1 cellular context compared by ENCODE assay signal in the genomic region with DNA sequence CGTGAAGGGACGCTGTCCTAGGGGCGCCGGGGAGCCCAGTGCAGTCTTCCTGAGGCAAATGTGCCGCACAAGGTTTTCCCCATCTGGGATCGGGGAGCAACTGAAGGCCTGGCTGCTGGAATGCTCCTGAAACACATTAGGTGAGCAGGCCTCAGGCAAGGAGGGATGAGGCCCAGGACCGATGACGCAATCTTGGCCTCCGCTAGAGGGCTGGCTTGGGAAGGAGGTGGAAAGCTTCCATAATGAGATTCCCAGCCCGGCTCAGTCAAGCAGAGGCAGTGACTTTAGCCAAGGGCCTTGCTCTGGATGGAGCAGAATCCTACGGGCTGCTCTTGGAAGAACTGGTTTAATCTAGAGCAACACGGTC.
TF ChIP-seq lines count a peak whose summit lies in the region.

No MANE protein-coding gene starts in this region.

TF ChIP-seq in WTC11, 78 proteins besides CTCF, POLR2A, EP300 and RAD21 (continued from another document and continues in another):
- TF ChIP-seq, protein P1, sequence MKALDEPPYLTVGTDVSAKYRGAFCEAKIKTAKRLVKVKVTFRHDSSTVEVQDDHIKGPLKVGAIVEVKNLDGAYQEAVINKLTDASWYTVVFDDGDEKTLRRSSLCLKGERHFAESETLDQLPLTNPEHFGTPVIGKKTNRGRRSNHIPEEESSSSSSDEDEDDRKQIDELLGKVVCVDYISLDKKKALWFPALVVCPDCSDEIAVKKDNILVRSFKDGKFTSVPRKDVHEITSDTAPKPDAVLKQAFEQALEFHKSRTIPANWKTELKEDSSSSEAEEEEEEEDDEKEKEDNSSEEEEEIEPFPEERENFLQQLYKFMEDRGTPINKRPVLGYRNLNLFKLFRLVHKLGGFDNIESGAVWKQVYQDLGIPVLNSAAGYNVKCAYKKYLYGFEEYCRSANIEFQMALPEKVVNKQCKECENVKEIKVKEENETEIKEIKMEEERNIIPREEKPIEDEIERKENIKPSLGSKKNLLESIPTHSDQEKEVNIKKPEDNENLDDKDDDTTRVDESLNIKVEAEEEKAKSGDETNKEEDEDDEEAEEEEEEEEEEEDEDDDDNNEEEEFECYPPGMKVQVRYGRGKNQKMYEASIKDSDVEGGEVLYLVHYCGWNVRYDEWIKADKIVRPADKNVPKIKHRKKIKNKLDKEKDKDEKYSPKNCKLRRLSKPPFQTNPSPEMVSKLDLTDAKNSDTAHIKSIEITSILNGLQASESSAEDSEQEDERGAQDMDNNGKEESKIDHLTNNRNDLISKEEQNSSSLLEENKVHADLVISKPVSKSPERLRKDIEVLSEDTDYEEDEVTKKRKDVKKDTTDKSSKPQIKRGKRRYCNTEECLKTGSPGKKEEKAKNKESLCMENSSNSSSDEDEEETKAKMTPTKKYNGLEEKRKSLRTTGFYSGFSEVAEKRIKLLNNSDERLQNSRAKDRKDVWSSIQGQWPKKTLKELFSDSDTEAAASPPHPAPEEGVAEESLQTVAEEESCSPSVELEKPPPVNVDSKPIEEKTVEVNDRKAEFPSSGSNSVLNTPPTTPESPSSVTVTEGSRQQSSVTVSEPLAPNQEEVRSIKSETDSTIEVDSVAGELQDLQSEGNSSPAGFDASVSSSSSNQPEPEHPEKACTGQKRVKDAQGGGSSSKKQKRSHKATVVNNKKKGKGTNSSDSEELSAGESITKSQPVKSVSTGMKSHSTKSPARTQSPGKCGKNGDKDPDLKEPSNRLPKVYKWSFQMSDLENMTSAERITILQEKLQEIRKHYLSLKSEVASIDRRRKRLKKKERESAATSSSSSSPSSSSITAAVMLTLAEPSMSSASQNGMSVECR (CRISPR knock-in tag; IDR thresholded peaks at IDR 0.05; ENCODE audit: borderline replicate concordance): no peak
- TF ChIP-seq ZNF671 (CRISPR knock-in tag; IDR thresholded peaks at IDR 0.05): no peak
- TF ChIP-seq, protein P2, sequence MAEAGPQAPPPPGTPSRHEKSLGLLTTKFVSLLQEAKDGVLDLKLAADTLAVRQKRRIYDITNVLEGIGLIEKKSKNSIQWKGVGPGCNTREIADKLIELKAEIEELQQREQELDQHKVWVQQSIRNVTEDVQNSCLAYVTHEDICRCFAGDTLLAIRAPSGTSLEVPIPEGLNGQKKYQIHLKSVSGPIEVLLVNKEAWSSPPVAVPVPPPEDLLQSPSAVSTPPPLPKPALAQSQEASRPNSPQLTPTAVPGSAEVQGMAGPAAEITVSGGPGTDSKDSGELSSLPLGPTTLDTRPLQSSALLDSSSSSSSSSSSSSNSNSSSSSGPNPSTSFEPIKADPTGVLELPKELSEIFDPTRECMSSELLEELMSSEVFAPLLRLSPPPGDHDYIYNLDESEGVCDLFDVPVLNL (CRISPR knock-in tag; IDR thresholded peaks at IDR 0.05; ENCODE audit: borderline replicate concordance, low read depth): no peak
- TF ChIP-seq GABPB1 (CRISPR knock-in tag; IDR thresholded peaks at IDR 0.05): peak; percentile 93
- TF ChIP-seq, protein P3, sequence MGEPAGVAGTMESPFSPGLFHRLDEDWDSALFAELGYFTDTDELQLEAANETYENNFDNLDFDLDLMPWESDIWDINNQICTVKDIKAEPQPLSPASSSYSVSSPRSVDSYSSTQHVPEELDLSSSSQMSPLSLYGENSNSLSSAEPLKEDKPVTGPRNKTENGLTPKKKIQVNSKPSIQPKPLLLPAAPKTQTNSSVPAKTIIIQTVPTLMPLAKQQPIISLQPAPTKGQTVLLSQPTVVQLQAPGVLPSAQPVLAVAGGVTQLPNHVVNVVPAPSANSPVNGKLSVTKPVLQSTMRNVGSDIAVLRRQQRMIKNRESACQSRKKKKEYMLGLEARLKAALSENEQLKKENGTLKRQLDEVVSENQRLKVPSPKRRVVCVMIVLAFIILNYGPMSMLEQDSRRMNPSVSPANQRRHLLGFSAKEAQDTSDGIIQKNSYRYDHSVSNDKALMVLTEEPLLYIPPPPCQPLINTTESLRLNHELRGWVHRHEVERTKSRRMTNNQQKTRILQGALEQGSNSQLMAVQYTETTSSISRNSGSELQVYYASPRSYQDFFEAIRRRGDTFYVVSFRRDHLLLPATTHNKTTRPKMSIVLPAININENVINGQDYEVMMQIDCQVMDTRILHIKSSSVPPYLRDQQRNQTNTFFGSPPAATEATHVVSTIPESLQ (CRISPR knock-in tag; IDR thresholded peaks at IDR 0.05): no peak
- TF ChIP-seq TP53 (CRISPR knock-in tag; IDR thresholded peaks at IDR 0.05): 0 out of 2 replicates have a peak, but pooled peaks have one; percentile 51
- TF ChIP-seq, protein P4, sequence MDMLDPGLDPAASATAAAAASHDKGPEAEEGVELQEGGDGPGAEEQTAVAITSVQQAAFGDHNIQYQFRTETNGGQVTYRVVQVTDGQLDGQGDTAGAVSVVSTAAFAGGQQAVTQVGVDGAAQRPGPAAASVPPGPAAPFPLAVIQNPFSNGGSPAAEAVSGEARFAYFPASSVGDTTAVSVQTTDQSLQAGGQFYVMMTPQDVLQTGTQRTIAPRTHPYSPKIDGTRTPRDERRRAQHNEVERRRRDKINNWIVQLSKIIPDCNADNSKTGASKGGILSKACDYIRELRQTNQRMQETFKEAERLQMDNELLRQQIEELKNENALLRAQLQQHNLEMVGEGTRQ (CRISPR knock-in tag; IDR thresholded peaks at IDR 0.05): no peak
- TF ChIP-seq ZNF416 (CRISPR knock-in tag; IDR thresholded peaks at IDR 0.05): no peak
- no peak for TF ChIP-seq PRRX2 (CRISPR knock-in tag; IDR thresholded peaks at IDR 0.05)
- TF ChIP-seq ZNF232 (CRISPR knock-in tag; IDR thresholded peaks at IDR 0.05): no peak
- no peak for TF ChIP-seq EMX1 (CRISPR knock-in tag; IDR thresholded peaks at IDR 0.05)
- TF ChIP-seq, protein P5, sequence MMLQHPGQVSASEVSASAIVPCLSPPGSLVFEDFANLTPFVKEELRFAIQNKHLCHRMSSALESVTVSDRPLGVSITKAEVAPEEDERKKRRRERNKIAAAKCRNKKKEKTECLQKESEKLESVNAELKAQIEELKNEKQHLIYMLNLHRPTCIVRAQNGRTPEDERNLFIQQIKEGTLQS (CRISPR knock-in tag; conservative IDR thresholded peaks at IDR 0.05): peak; percentile 98
- TF ChIP-seq HMGA2 (CRISPR knock-in tag; IDR thresholded peaks at IDR 0.05): no peak
- no peak for TF ChIP-seq JUN (CRISPR knock-in tag; IDR thresholded peaks at IDR 0.05)
- TF ChIP-seq RELA (CRISPR knock-in tag; IDR thresholded peaks at IDR 0.05; ENCODE audit: borderline replicate concordance): no peak
- no peak for TF ChIP-seq ZNF138 (CRISPR knock-in tag; conservative IDR thresholded peaks at IDR 0.05)
- TF ChIP-seq, protein P6, sequence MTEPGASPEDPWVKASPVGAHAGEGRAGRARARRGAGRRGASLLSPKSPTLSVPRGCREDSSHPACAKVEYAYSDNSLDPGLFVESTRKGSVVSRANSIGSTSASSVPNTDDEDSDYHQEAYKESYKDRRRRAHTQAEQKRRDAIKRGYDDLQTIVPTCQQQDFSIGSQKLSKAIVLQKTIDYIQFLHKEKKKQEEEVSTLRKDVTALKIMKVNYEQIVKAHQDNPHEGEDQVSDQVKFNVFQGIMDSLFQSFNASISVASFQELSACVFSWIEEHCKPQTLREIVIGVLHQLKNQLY (CRISPR knock-in tag; IDR thresholded peaks at IDR 0.05): no peak
- TF ChIP-seq, protein P7, sequence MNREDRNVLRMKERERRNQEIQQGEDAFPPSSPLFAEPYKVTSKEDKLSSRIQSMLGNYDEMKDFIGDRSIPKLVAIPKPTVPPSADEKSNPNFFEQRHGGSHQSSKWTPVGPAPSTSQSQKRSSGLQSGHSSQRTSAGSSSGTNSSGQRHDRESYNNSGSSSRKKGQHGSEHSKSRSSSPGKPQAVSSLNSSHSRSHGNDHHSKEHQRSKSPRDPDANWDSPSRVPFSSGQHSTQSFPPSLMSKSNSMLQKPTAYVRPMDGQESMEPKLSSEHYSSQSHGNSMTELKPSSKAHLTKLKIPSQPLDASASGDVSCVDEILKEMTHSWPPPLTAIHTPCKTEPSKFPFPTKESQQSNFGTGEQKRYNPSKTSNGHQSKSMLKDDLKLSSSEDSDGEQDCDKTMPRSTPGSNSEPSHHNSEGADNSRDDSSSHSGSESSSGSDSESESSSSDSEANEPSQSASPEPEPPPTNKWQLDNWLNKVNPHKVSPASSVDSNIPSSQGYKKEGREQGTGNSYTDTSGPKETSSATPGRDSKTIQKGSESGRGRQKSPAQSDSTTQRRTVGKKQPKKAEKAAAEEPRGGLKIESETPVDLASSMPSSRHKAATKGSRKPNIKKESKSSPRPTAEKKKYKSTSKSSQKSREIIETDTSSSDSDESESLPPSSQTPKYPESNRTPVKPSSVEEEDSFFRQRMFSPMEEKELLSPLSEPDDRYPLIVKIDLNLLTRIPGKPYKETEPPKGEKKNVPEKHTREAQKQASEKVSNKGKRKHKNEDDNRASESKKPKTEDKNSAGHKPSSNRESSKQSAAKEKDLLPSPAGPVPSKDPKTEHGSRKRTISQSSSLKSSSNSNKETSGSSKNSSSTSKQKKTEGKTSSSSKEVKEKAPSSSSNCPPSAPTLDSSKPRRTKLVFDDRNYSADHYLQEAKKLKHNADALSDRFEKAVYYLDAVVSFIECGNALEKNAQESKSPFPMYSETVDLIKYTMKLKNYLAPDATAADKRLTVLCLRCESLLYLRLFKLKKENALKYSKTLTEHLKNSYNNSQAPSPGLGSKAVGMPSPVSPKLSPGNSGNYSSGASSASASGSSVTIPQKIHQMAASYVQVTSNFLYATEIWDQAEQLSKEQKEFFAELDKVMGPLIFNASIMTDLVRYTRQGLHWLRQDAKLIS (CRISPR knock-in tag; IDR thresholded peaks at IDR 0.05; ENCODE audit: borderline replicate concordance): 0 out of 2 replicates have a peak, but pooled peaks have one; percentile 22
- no peak for TF ChIP-seq GTF2I (CRISPR knock-in tag; conservative IDR thresholded peaks at IDR 0.05)
- TF ChIP-seq, protein P8, sequence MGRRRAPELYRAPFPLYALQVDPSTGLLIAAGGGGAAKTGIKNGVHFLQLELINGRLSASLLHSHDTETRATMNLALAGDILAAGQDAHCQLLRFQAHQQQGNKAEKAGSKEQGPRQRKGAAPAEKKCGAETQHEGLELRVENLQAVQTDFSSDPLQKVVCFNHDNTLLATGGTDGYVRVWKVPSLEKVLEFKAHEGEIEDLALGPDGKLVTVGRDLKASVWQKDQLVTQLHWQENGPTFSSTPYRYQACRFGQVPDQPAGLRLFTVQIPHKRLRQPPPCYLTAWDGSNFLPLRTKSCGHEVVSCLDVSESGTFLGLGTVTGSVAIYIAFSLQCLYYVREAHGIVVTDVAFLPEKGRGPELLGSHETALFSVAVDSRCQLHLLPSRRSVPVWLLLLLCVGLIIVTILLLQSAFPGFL (CRISPR knock-in tag; IDR thresholded peaks at IDR 0.05; ENCODE audit: borderline replicate concordance): no peak
- no peak for TF ChIP-seq CREM (CRISPR knock-in tag; IDR thresholded peaks at IDR 0.05)
- no peak for TF ChIP-seq ZNF121 (CRISPR knock-in tag; IDR thresholded peaks at IDR 0.05)
- TF ChIP-seq ZNF317 (CRISPR knock-in tag; IDR thresholded peaks at IDR 0.05; ENCODE audit: borderline replicate concordance, low read depth): no peak
- no peak for TF ChIP-seq NFYB (CRISPR knock-in tag; conservative IDR thresholded peaks at IDR 0.05; ENCODE audit: low read depth)
- TF ChIP-seq GRHL2 (CRISPR knock-in tag; IDR thresholded peaks at IDR 0.05; ENCODE audit: insufficient replicate concordance, severe bottlenecking): no peak
- TF ChIP-seq ZNF423 (CRISPR knock-in tag; IDR thresholded peaks at IDR 0.05): no peak
- TF ChIP-seq, protein P9, sequence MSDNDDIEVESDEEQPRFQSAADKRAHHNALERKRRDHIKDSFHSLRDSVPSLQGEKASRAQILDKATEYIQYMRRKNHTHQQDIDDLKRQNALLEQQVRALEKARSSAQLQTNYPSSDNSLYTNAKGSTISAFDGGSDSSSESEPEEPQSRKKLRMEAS (CRISPR knock-in tag; IDR thresholded peaks at IDR 0.05): peak; percentile 63; the same call in 1 of the 2 replicates
- no peak for TF ChIP-seq NR2C2 (CRISPR knock-in tag; IDR thresholded peaks at IDR 0.05)
- TF ChIP-seq TEAD1 (CRISPR knock-in tag; IDR thresholded peaks at IDR 0.05): peak; percentile 52; the same call in 1 of the 2 replicates
- TF ChIP-seq, protein P10, sequence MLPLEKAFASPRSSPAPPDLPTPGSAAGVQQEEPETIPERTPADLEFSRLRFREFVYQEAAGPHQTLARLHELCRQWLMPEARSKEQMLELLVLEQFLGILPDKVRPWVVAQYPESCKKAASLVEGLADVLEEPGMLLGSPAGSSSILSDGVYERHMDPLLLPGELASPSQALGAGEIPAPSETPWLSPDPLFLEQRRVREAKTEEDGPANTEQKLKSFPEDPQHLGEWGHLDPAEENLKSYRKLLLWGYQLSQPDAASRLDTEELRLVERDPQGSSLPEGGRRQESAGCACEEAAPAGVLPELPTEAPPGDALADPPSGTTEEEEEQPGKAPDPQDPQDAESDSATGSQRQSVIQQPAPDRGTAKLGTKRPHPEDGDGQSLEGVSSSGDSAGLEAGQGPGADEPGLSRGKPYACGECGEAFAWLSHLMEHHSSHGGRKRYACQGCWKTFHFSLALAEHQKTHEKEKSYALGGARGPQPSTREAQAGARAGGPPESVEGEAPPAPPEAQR (CRISPR knock-in tag; IDR thresholded peaks at IDR 0.05): no peak
- TF ChIP-seq ZNF219 (CRISPR knock-in tag; IDR thresholded peaks at IDR 0.05; ENCODE audit: borderline replicate concordance): no peak
- TF ChIP-seq TCF7 (CRISPR knock-in tag; IDR thresholded peaks at IDR 0.05; ENCODE audit: low read depth): no peak
- no peak for TF ChIP-seq IRF2 (CRISPR knock-in tag; IDR thresholded peaks at IDR 0.05; ENCODE audit: borderline replicate concordance, low read depth)
- TF ChIP-seq, protein P11, sequence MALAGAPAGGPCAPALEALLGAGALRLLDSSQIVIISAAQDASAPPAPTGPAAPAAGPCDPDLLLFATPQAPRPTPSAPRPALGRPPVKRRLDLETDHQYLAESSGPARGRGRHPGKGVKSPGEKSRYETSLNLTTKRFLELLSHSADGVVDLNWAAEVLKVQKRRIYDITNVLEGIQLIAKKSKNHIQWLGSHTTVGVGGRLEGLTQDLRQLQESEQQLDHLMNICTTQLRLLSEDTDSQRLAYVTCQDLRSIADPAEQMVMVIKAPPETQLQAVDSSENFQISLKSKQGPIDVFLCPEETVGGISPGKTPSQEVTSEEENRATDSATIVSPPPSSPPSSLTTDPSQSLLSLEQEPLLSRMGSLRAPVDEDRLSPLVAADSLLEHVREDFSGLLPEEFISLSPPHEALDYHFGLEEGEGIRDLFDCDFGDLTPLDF (CRISPR knock-in tag; IDR thresholded peaks at IDR 0.05): no peak
- TF ChIP-seq ATF1 (CRISPR knock-in tag; IDR thresholded peaks at IDR 0.05): no peak
- TF ChIP-seq, protein P12, sequence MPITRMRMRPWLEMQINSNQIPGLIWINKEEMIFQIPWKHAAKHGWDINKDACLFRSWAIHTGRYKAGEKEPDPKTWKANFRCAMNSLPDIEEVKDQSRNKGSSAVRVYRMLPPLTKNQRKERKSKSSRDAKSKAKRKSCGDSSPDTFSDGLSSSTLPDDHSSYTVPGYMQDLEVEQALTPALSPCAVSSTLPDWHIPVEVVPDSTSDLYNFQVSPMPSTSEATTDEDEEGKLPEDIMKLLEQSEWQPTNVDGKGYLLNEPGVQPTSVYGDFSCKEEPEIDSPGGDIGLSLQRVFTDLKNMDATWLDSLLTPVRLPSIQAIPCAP (CRISPR knock-in tag; IDR thresholded peaks at IDR 0.05): no peak
- no peak for TF ChIP-seq CREB1 (CRISPR knock-in tag; IDR thresholded peaks at IDR 0.05)
